ENCODE assay signal across 1 cellular context in genomic region chr19:48950159-48950558, GRCh38.
TF ChIP-seq lines count a peak whose summit lies in the region.

No MANE protein-coding gene starts in this region.

TF ChIP-seq in H1, 55 proteins besides CTCF, POLR2A, EP300 and RAD21:
- no peak for TF ChIP-seq JUND (IDR thresholded peaks at IDR 0.05; ENCODE audit: low read length)
- TF ChIP-seq YY1 (IDR thresholded peaks at IDR 0.05; ENCODE audit: low read depth, low read length): 0 out of 2 replicates have a peak, but pooled peaks have one; percentile 10
